In genomic region chr22:29385748-29386147, GRCh38 we compare ENCODE assay signal across 9 cellular contexts. TPM values are rescaled to one million over a fixed set of nuclear protein-coding genes. Genes with fewer than 3 reads are reported as not detected.
DNase-seq lines count a peak whose midpoint lies in the region; ATAC-seq, FAIRE-seq and TF ChIP-seq lines count a peak whose summit lies in the region.
"Had no signal": no experiment of that assay in that cellular context is flagged by ENCODE, and none has a peak within 500 bp of the region (broad histone marks: within the 10 kb centered on the region; RNA-seq: fewer than 3 reads in every experiment).

No MANE protein-coding gene starts in this region.

- dilution Hi-C loops in endothelial cell of umbilical vein (cut with MboI; ENCODE audit: extremely low pct_ligation_motif_present, low sequenced_read_pairs) = no loop called here

- intact Hi-C loops in activated CD4-positive, alpha-beta T cell treated with anti-CD3 and anti-CD28 coated beads, Interleukin-2, amount 10 ng/mL, durations not matched to agents 24 days and 14 days (cut with micrococcal nuclease) = no loop called here
- intact Hi-C loops in endothelial cell of umbilical vein (cut with micrococcal nuclease) = loop anchor here (10.0 kb wide), 1 partner anchor 1039 kb away; the partner anchor contains the start of gene MTFP1

- no peak overlapping the region for H3K4me3 Mint-ChIP-seq in activated CD4-positive, alpha-beta T cell treated with anti-CD3 and anti-CD28 coated beads, Interleukin-2, amount 10 ng/mL, durations not matched to agents 24 days and 14 days
- H3K4me3 Mint-ChIP-seq in stimulated activated naive B cell treated with anti-CD40 and anti-IgM and Interleukin-4, amounts not matched to agents 10 μg/mL and 1 μg/mL and 100 μg/mL, for 72 hours = peak overlapping the region; percentile 90 to 94

- no peak for TF ChIP-seq POLR2A in endothelial cell of umbilical vein (IDR thresholded peaks at IDR 0.05; ENCODE audit: low read depth, low read length)

- H3K4me1 Mint-ChIP-seq in activated CD4-positive, alpha-beta T cell treated with anti-CD3 and anti-CD28 coated beads, Interleukin-2, amount 10 ng/mL, durations not matched to agents 24 days and 14 days = peaks cover 38% of the 10 kb centered on the region
- peaks cover 50 to 60% of the 10 kb centered on the region in 2 donors for H3K4me1 Mint-ChIP-seq in stimulated activated naive B cell treated with anti-CD40 and anti-IgM and Interleukin-4, amounts not matched to agents 10 μg/mL and 1 μg/mL and 100 μg/mL, for 72 hours

- no peak overlapping the region for H3K4me2 ChIP-seq in endothelial cell of umbilical vein (ENCODE audit: insufficient read depth, low read length)

- peaks cover 21% of the 10 kb centered on the region for H3K36me3 Mint-ChIP-seq in activated CD4-positive, alpha-beta T cell treated with anti-CD3 and anti-CD28 coated beads, Interleukin-2, amount 10 ng/mL, durations not matched to agents 24 days and 14 days (ENCODE audit: low read depth)
- peaks cover 45 to 71% of the 10 kb centered on the region in 2 donors for H3K36me3 Mint-ChIP-seq in stimulated activated naive B cell treated with anti-CD40 and anti-IgM and Interleukin-4, amounts not matched to agents 10 μg/mL and 1 μg/mL and 100 μg/mL, for 72 hours

- H3K27ac Mint-ChIP-seq in activated CD4-positive, alpha-beta T cell treated with anti-CD3 and anti-CD28 coated beads, Interleukin-2, amount 10 ng/mL, durations not matched to agents 24 days and 14 days = peak overlapping the region; percentile 30
- H3K27ac Mint-ChIP-seq in stimulated activated naive B cell treated with anti-CD40 and anti-IgM and Interleukin-4, amounts not matched to agents 10 μg/mL and 1 μg/mL and 100 μg/mL, for 72 hours = peak overlapping the region; percentile 99

- H3K4me1 ChIP-seq in endothelial cell of umbilical vein (ENCODE audit: control insufficient read depth, extremely low read depth, insufficient read depth, low read length) = peaks cover 33% of the 10 kb centered on the region
- peaks cover 3% of the 10 kb centered on the region; the same call in 1 of the 2 replicates for H3K4me1 ChIP-seq in BE2C

- H3K9me3 ChIP-seq in endothelial cell of umbilical vein (replicated peaks; ENCODE audit: control insufficient read depth, insufficient read depth, low read length) (no peaks in the 10 kb centered on the region), BE2C (no peaks in the 10 kb centered on the region)

- no peaks in the 10 kb centered on the region for H3K27me3 Mint-ChIP-seq in activated CD4-positive, alpha-beta T cell treated with anti-CD3 and anti-CD28 coated beads, Interleukin-2, amount 10 ng/mL, durations not matched to agents 24 days and 14 days
- H3K27me3 Mint-ChIP-seq in stimulated activated naive B cell treated with anti-CD40 and anti-IgM and Interleukin-4, amounts not matched to agents 10 μg/mL and 1 μg/mL and 100 μg/mL, for 72 hours = no peaks in the 10 kb centered on the region

- H3K9me1 ChIP-seq in endothelial cell of umbilical vein (replicated peaks; ENCODE audit: control insufficient read depth, extremely low read depth, insufficient read depth, low read length) = no peaks in the 10 kb centered on the region

- H3K79me2 ChIP-seq in endothelial cell of umbilical vein (ENCODE audit: control insufficient read depth, insufficient read depth, low read length) = peaks cover 46% of the 10 kb centered on the region

- CTCF ChIA-PET in endothelial cell of umbilical vein (lab: Charles Lee) = interaction anchor here (1.5 kb wide), 1 partner anchor 10 kb away, joined by 3 read pairs; no protein-coding TSS in a partner anchor

- no TSS peak for BruUV-seq in endothelial cell of umbilical vein (replicated peaks; lab: Mats Ljungman, UMichigan)

- no peaks in the 10 kb centered on the region for H4K20me1 ChIP-seq in endothelial cell of umbilical vein (replicated peaks; ENCODE audit: control insufficient read depth, extremely low read depth, insufficient read depth, low read length)

- TF ChIP-seq CTCF in endothelial cell of umbilical vein (IDR thresholded peaks at IDR 0.05; ENCODE audit: extremely low read depth in 1 of 2, insufficient read depth in 1 of 2, low read depth in 1 of 2, low read length in 2 of 2) (no peak), BE2C (IDR thresholded peaks at IDR 0.05; ENCODE audit: low read depth, low read length) (no peak)

- no peak overlapping the region for H2AFZ ChIP-seq in endothelial cell of umbilical vein (ENCODE audit: low read depth, low read length)

- H3K27ac ChIP-seq in endothelial cell of umbilical vein (ENCODE audit: insufficient read depth, low read depth, low read length) = no peak overlapping the region

- no peak for FAIRE-seq in endothelial cell of umbilical vein (lab: Jason Lieb, UNC)

- H3K36me3 ChIP-seq in endothelial cell of umbilical vein (ENCODE audit: control insufficient read depth in 2 of 2, extremely low read depth in 1 of 2, insufficient read depth in 2 of 2, low read length in 2 of 2) (peaks cover 0 to 3% of the 10 kb centered on the region in 2 experiments), BE2C (peaks cover 3% of the 10 kb centered on the region)

- H3K9ac ChIP-seq in endothelial cell of umbilical vein (replicated peaks; ENCODE audit: extremely low read depth, insufficient read depth, low read length) = no peak overlapping the region

- H3K27me3 ChIP-seq in endothelial cell of umbilical vein (ENCODE audit: control insufficient read depth in 2 of 2, insufficient read depth in 2 of 2, low read length in 2 of 2) (no peaks in the 10 kb centered on the region), BE2C (no peaks in the 10 kb centered on the region)

- POLR2A ChIA-PET in endothelial cell of umbilical vein (lab: Charles Lee) = no interaction called here

- no peaks in the 10 kb centered on the region for H3K9me3 Mint-ChIP-seq in activated CD4-positive, alpha-beta T cell treated with anti-CD3 and anti-CD28 coated beads, Interleukin-2, amount 10 ng/mL, durations not matched to agents 24 days and 14 days
- H3K9me3 Mint-ChIP-seq in stimulated activated naive B cell treated with anti-CD40 and anti-IgM and Interleukin-4, amounts not matched to agents 10 μg/mL and 1 μg/mL and 100 μg/mL, for 72 hours = no peaks in the 10 kb centered on the region

- ATAC-seq in stimulated activated naive B cell treated with anti-CD40 and anti-IgM and Interleukin-4, amounts not matched to agents 10 μg/mL and 1 μg/mL and 100 μg/mL, for 72 hours (replicated peaks) = peak; percentile 83
- ATAC-seq in HG02970 (IDR thresholded peaks at IDR 0.05; ENCODE audit: low FRiP score, unreplicated experiment) = no peak

- no peak for DNase-seq in activated CD4-positive, alpha-beta T cell treated with anti-CD3 and anti-CD28 coated beads, Interleukin-2, amount 10 ng/mL, durations not matched to agents 24 days and 14 days
- no peak for DNase-seq in activated CD4-positive, alpha-beta T cell treated with anti-CD3 and anti-CD28 coated beads for 4 hours
- DNase-seq in MV-4-11 (lab: John Stamatoyannopoulos, UW) (peak; percentile 98), endothelial cell of umbilical vein (ENCODE audit: low read depth, low spot score) (peak; percentile 42), BE2C (no peak), cerebellar nuclear complex (lab: John Stamatoyannopoulos, UW) (no peak)
- DNase-seq in stimulated activated naive B cell treated with anti-CD40 and anti-IgM and Interleukin-4, amounts not matched to agents 10 μg/mL and 1 μg/mL and 100 μg/mL, for 72 hours = peak; percentile 84
- DNase-seq: occipital lobe had no signal

- H3K4me3 ChIP-seq in endothelial cell of umbilical vein (replicated peaks in 1 of 3; ENCODE audit: insufficient read depth in 1 of 3, low read depth in 1 of 3, low read length in 3 of 3) (no peak overlapping the region), BE2C (ENCODE audit: low read depth, low read length) (no peak overlapping the region)

TF ChIP-seq in endothelial cell of umbilical vein, 7 proteins besides CTCF, POLR2A, EP300 and RAD21:
- TF ChIP-seq GATA2 (IDR thresholded peaks at IDR 0.05; ENCODE audit: insufficient read depth, insufficient read length, low read depth, low read length) = no peak
- no peak for TF ChIP-seq POLR2AphosphoS5 (IDR thresholded peaks at IDR 0.05; ENCODE audit: insufficient read depth, low read depth, low read length)

RNA-seq across cellular contexts. Expression of gene AP1B1, which starts 2.6 kb away (rescaled TPM):
- 79.1 and 83.7 TPM in 2 replicates for total RNA-seq in activated CD4-positive, alpha-beta T cell treated with anti-CD3 and anti-CD28 coated beads, Interleukin-2, amount 10 ng/mL, durations not matched to agents 24 days and 14 days
- 102 and 107 TPM in 2 replicates for total RNA-seq in endothelial cell of umbilical vein
- 131 and 188 TPM in 2 replicates for polyA plus RNA-seq in endothelial cell of umbilical vein
- polyA plus RNA-seq in endothelial cell of umbilical vein (2011; cell fraction: cytosol; rRNA removed) = 80.3 and 85.9 TPM in 2 replicates
- polyA plus RNA-seq in endothelial cell of umbilical vein (2011; cell fraction: nucleus; rRNA removed) = 129 and 131 TPM in 2 replicates
- polyA plus RNA-seq in endothelial cell of umbilical vein (2012) = 84.9 and 85.8 TPM in 2 replicates
- polyA minus RNA-seq in endothelial cell of umbilical vein = 178 and 221 TPM in 2 replicates
- polyA minus RNA-seq in endothelial cell of umbilical vein (2011; cell fraction: cytosol; rRNA and poly(A)+ RNA removed) = 46.8 TPM
- 73.2 and 80.7 TPM in 2 replicates for polyA minus RNA-seq in endothelial cell of umbilical vein (2011; cell fraction: nucleus; rRNA and poly(A)+ RNA removed)
- 77.3 TPM for polyA plus RNA-seq in BE2C (2012; ENCODE audit: insufficient read depth, insufficient read length, low read depth)

RNA-seq across cellular contexts. Expression of gene RFPL1, which starts 52.6 kb away (rescaled TPM):
- total RNA-seq in activated CD4-positive, alpha-beta T cell treated with anti-CD3 and anti-CD28 coated beads, Interleukin-2, amount 10 ng/mL, durations not matched to agents 24 days and 14 days = not detected in 2 replicates
- total RNA-seq in endothelial cell of umbilical vein = not detected in 2 replicates
- not detected in 2 replicates for polyA plus RNA-seq in endothelial cell of umbilical vein
- not detected in 2 replicates for polyA plus RNA-seq in endothelial cell of umbilical vein (2011; cell fraction: cytosol; rRNA removed)
- polyA plus RNA-seq in endothelial cell of umbilical vein (2011; cell fraction: nucleus; rRNA removed) = not detected in 2 replicates
- not detected in 2 replicates for polyA plus RNA-seq in endothelial cell of umbilical vein (2012)
- not detected in 2 replicates for polyA minus RNA-seq in endothelial cell of umbilical vein
- not detected for polyA minus RNA-seq in endothelial cell of umbilical vein (2011; cell fraction: cytosol; rRNA and poly(A)+ RNA removed)
- not detected in 2 replicates for polyA minus RNA-seq in endothelial cell of umbilical vein (2011; cell fraction: nucleus; rRNA and poly(A)+ RNA removed)
- 0.29 TPM for polyA plus RNA-seq in BE2C (2012; ENCODE audit: insufficient read depth, insufficient read length, low read depth)
- total RNA-seq: occipital lobe had no signal

Comparison
In these comparisons a context has a peak if more than half of its experiments do, and no peak if none do; other contexts are left out.
1. DNase-seq: peak in MV-4-11 (single experiment), endothelial cell of umbilical vein (single experiment) and stimulated activated naive B cell treated with anti-CD40 and anti-IgM and Interleukin-4, amounts not matched to agents 10 μg/mL and 1 μg/mL and 100 μg/mL, for 72 hours (single experiment); none in activated CD4-positive, alpha-beta T cell treated with anti-CD3 and anti-CD28 coated beads, Interleukin-2, amount 10 ng/mL, durations not matched to agents 24 days and 14 days (single experiment), activated CD4-positive, alpha-beta T cell treated with anti-CD3 and anti-CD28 coated beads for 4 hours (0 of 2), BE2C (single experiment) and cerebellar nuclear complex (0 of 2).